8 cellular contexts compared by ENCODE assay signal in the genomic region with DNA sequence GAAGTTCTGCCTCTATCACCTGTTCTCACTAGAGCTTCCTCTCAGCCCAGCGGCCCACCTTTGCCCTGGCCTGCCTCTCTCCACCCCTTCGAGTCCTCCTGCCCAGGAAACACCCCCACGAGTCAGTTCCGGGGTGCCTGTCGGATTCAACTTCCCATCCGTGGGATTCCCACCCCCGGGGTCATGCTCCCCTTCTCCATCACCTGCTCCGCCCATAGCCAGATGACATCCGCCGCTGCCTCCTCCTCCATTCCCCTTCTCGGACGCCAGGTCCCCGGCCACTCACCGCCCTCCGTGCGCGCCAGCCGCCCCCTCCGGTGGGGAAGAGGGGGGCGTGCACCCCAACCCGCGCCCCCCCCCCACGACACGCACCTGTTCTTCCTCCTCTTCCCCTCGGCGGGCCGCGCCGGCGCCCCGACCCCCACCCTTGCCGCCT. TPM values are rescaled to one million over a fixed set of nuclear protein-coding genes. Genes with fewer than 3 reads are reported as not detected.
DNase-seq lines count a peak whose midpoint lies in the region; ATAC-seq, FAIRE-seq and TF ChIP-seq lines count a peak whose summit lies in the region.

No MANE protein-coding gene starts in this region.

- peak overlapping the region; percentile 76 for H3K27ac ChIP-seq in CD4-positive, alpha-beta memory T cell (ENCODE audit: low read depth, low read length)
- H3K27ac ChIP-seq in iPS-20b (ENCODE audit: low read length) (no peak overlapping the region), small intestine (ENCODE audit: low read depth in 1 of 2, low read length in 1 of 2) (peak overlapping the region; percentile 94 to 97)

- POLR2A ChIA-PET in CD4-positive, alpha-beta memory T cell (lab: Charles Lee; ENCODE audit: partially characterized antibody): interaction anchor here (0.6 to 1.3 kb wide), 3 partner anchors 17 to 321 kb away, joined by 3 read pairs; no protein-coding TSS in a partner anchor

- H3K36me3 Mint-ChIP-seq in CD4-positive, alpha-beta memory T cell: peaks cover 9 to 24% of the 10 kb centered on the region in 2 donors

- peaks cover 33% of the 10 kb centered on the region for H3K4me1 ChIP-seq in CD4-positive, alpha-beta memory T cell (ENCODE audit: insufficient read depth, low read length)
- H3K4me1 ChIP-seq in iPS-20b (ENCODE audit: insufficient read depth, low read length): 0 out of 2 replicates have a peak, but pooled peaks cover 5% of the 10 kb centered on the region
- peaks cover 0 to 11% of the 10 kb centered on the region in 2 donors for H3K4me1 ChIP-seq in small intestine (ENCODE audit: control insufficient read depth in 2 of 2, insufficient read depth in 1 of 2, low read depth in 1 of 2, low read length in 1 of 2)

- CTCF ChIA-PET in CD4-positive, alpha-beta memory T cell (lab: Charles Lee; ENCODE audit: partially characterized antibody): no interaction called here

- no peaks in the 10 kb centered on the region for H3K27me3 Mint-ChIP-seq in CD4-positive, alpha-beta memory T cell

- H3K9me3 ChIP-seq in CD4-positive, alpha-beta memory T cell (ENCODE audit: control insufficient read depth in 1 of 2, low read length in 2 of 2): no peaks in the 10 kb centered on the region
- H3K9me3 ChIP-seq in iPS-20b (ENCODE audit: insufficient read depth, low read depth, low read length) (no peaks in the 10 kb centered on the region), small intestine (ENCODE audit: control insufficient read depth, low read depth) (no peaks in the 10 kb centered on the region)

- peak overlapping the region; percentile 96 to 100 (median 99) for H3K4me3 Mint-ChIP-seq in CD4-positive, alpha-beta memory T cell

- peak; percentile 63 to 88 (median 67) for DNase-seq in CD4-positive, alpha-beta memory T cell
- DNase-seq in HK-2 (ENCODE audit: unreplicated experiment) (peak; percentile 67), T1000 (lab: John Stamatoyannopoulos, UW) (peak; percentile 19), astrocyte of the spinal cord (ENCODE audit: low read depth, low spot score) (peak; percentile 9), small intestine (peak; percentile 95), cerebellar nuclear complex (lab: John Stamatoyannopoulos, UW) (no peak)

- no peak for TF ChIP-seq CTCF in astrocyte of the spinal cord (IDR thresholded peaks at IDR 0.05; ENCODE audit: low read depth, low read length)

- H3K9ac ChIP-seq in iPS-20b (ENCODE audit: low read depth, low read length): peak overlapping the region; percentile 82

- H3K27me3 ChIP-seq in CD4-positive, alpha-beta memory T cell (ENCODE audit: insufficient read depth, low read length): no peaks in the 10 kb centered on the region
- H3K27me3 ChIP-seq in iPS-20b (ENCODE audit: insufficient read depth, low read length) (no peaks in the 10 kb centered on the region), small intestine (ENCODE audit: control insufficient read depth in 2 of 2, insufficient read depth in 2 of 2, low read length in 2 of 2) (no peaks in the 10 kb centered on the region)

- H3K9me3 Mint-ChIP-seq in CD4-positive, alpha-beta memory T cell: no peaks in the 10 kb centered on the region

- in situ Hi-C loops in astrocyte of the spinal cord (cut with HindIII; ENCODE audit: low sequenced_read_pairs): no loop called here

- WGBS in small intestine, 3 donors: 0 to 1% (median 1%) methylated on average over 14 to 32 of the region's 32 CpGs

- peak; percentile 34 for ATAC-seq in GM19397 (IDR thresholded peaks at IDR 0.05; ENCODE audit: unreplicated experiment)

- peak overlapping the region; percentile 55 to 76 for H3K4me3 ChIP-seq in CD4-positive, alpha-beta memory T cell (ENCODE audit: low read length in 2 of 2)
- H3K4me3 ChIP-seq in astrocyte of the spinal cord (ENCODE audit: low read depth, low read length): peak overlapping the region; percentile 60
- H3K4me3 ChIP-seq in iPS-20b (ENCODE audit: low read length): peak overlapping the region; percentile 96
- peak overlapping the region; percentile 98 to 99 for H3K4me3 ChIP-seq in small intestine (ENCODE audit: low read depth in 1 of 2, low read length in 2 of 2)

- peak overlapping the region; percentile 91 to 99 (median 98) for H3K27ac Mint-ChIP-seq in CD4-positive, alpha-beta memory T cell

- FAIRE-seq in small intestine (lab: Jason Lieb, UNC): no peak

- no peaks in the 10 kb centered on the region for H3K36me3 ChIP-seq in CD4-positive, alpha-beta memory T cell (ENCODE audit: insufficient read depth, low read length)
- H3K36me3 ChIP-seq in iPS-20b (ENCODE audit: insufficient read depth, low read depth, low read length): no peaks in the 10 kb centered on the region
- H3K36me3 ChIP-seq in small intestine (ENCODE audit: control insufficient read depth in 2 of 2, insufficient read depth in 2 of 2, low read length in 2 of 2): no peaks in the 10 kb centered on the region

- intact Hi-C loops in CD4-positive, alpha-beta memory T cell (cut with micrococcal nuclease): no loop called here

- H3K4me1 Mint-ChIP-seq in CD4-positive, alpha-beta memory T cell: peaks cover 27 to 48% (median 38%) of the 10 kb centered on the region in 4 donors

RNA-seq across cellular contexts. Expression of a gene that starts 0.8 kb away (rescaled TPM):
- total RNA-seq in CD4-positive, alpha-beta memory T cell: 10 to 100 TPM; 45.0 to 49.4 TPM
- 10 to 100 TPM in 1 of 2 donors, 1 to 10 TPM in 1; 7.4 to 44.5 TPM for polyA plus RNA-seq in CD4-positive, alpha-beta memory T cell
- 10 to 100 TPM in 1 of 3 donors, 1 to 10 TPM in 2; 8.4 to 18.4 (median 8.9) TPM for polyA plus RNA-seq in small intestine

Comparison
In these comparisons a context has a peak if more than half of its experiments do, and no peak if none do; other contexts are left out.
1. DNase-seq: peak in CD4-positive, alpha-beta memory T cell (5 of 5), HK-2 (single experiment), T1000 (single experiment), astrocyte of the spinal cord (single experiment) and small intestine (single experiment); none in cerebellar nuclear complex (0 of 2).
2. Peak in every context shown above with its lines, with median percentiles within 50 percentile points of each other: H3K4me3 ChIP-seq.